23 cellular contexts compared by ENCODE assay signal in genomic region chr6:93731306-93731705, GRCh38.
"Had no signal": no experiment of that assay in that cellular context is flagged by ENCODE, and none has a peak within 500 bp of the region (broad histone marks: within the 10 kb centered on the region; RNA-seq: fewer than 3 reads in every experiment).

No MANE protein-coding gene starts in this region.

- H3K4me1 ChIP-seq: colonic mucosa, esophagus squamous epithelium, heart right ventricle, prostate gland, sigmoid colon, stomach, testis, tibial artery had no signal

- H3K36me3 ChIP-seq: colonic mucosa, esophagus squamous epithelium, heart right ventricle, neural progenitor cell, prostate gland, sigmoid colon, stomach, tibial artery had no signal

- H3K27me3 ChIP-seq: colonic mucosa, esophagus squamous epithelium, heart right ventricle, neural progenitor cell, sigmoid colon, stomach, testis, tibial artery had no signal

- H3K9me3 ChIP-seq: colonic mucosa, heart right ventricle, prostate gland, sigmoid colon, stomach, testis, tibial artery had no signal

- H3K4me3 ChIP-seq: colonic mucosa, esophagus squamous epithelium, heart right ventricle, neural progenitor cell, prostate gland, sigmoid colon, stomach, testis, tibial artery had no signal

- H3K27ac ChIP-seq: colonic mucosa, esophagus squamous epithelium, heart right ventricle, neural progenitor cell, prostate gland, sigmoid colon, stomach, testis, tibial artery had no signal

- ATAC-seq: heart right ventricle; left cardiac atrium; naive thymus-derived CD4-positive, alpha-beta T cell; right cardiac atrium; stimulated activated effector memory CD8-positive, alpha-beta T cell treated with anti-CD3 and anti-CD28 coated beads, Interleukin-12 subunit alpha, Interleukin-12 subunit beta, amount 100 ng/mL, for 72 hours had no signal

- DNase-seq: colonic mucosa; dermis blood vessel endothelial cell; effector memory CD4-positive, alpha-beta T cell; erythroblast; esophagus squamous epithelium; foreskin melanocyte; glutamatergic neuron; heart right ventricle; hippocampal formation; left cardiac atrium; mesenchymal stem cell; naive thymus-derived CD4-positive, alpha-beta T cell; right cardiac atrium; sigmoid colon; stimulated activated CD4-positive, alpha-beta T cell treated with anti-CD3 and anti-CD28 coated beads, Interleukin-2, amount 100 ng/mL, for 24 hours; stimulated activated CD4-positive, alpha-beta T cell treated with anti-CD3 and anti-CD28 coated beads, Interleukin-4, amount 100 ng/mL, for 24 hours; stimulated activated naive CD4-positive, alpha-beta T cell treated with Interleukin-2 at 50 U/mL for 16 hours; stomach; testis; tibial artery had no signal
